25 cellular contexts compared by ENCODE assay signal in the genomic region with DNA sequence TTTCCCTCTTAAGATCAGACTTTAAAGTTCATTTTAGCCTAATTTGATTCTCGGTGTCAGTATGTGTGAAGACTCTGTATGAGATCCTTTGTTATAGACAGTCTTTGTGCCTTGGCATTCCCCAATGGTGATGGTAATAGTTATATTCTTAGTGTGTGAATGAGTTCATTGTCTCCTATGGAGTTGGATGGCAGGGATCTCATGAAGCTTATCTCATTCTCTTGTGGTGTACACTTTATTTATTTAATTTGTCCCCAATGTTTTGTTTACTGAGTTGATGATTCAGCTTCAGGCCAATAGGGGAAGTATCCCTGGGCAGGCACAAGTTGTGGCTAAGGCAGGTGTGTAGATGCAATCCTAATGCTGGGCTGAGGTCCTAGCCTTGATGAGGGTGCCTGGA.
A peak's percentile ranks its signal among the peaks of the same experiment; 100 is the strongest.
DNase-seq lines count a peak whose midpoint lies in the region; ATAC-seq, FAIRE-seq and TF ChIP-seq lines count a peak whose summit lies in the region.
"Had no signal": no experiment of that assay in that cellular context is flagged by ENCODE, and none has a peak within 500 bp of the region (broad histone marks: within the 10 kb centered on the region; RNA-seq: fewer than 3 reads in every experiment).

No MANE protein-coding gene starts in this region.

- H3K27me3 ChIP-seq in dorsolateral prefrontal cortex = no peaks in the 10 kb centered on the region

- peak; percentile 37 for DNase-seq in DMS53 (lab: John Stamatoyannopoulos, UW)
- peak; percentile 47 for DNase-seq in M059J (ENCODE audit: low read depth)
- no peak for DNase-seq in dorsolateral prefrontal cortex
- DNase-seq in putamen (ENCODE audit: low spot score) = peak; percentile 45
- DNase-seq in activated effector memory CD4-positive, alpha-beta T cell treated with Interleukin-2 at 50 U/mL for 16 hours = no peak
- DNase-seq in GM19239 (ENCODE audit: insufficient read length, low spot score) = no peak
- DNase-seq in activated naive CD4-positive, alpha-beta T cell treated with anti-CD3 and anti-CD28 coated beads, Interleukin-2, amount 50 U/mL, for 16 hours = no peak
- DNase-seq: CD4-positive, alpha-beta T cell; DND-41; GDM1; GM23248; Karpas-422; MM.1S; NCI-H1105; NCI-H1694; NCI-H2107; NCI-H226; NCI-H524 treated with DMSO at 0.1 percent for 48 hours; SHP77 treated with DMSO at 0.1 percent for 48 hours had no signal

- no peak for ATAC-seq in GM21526 (IDR thresholded peaks at IDR 0.05; ENCODE audit: low FRiP score, unreplicated experiment)
- ATAC-seq: GM12878, HCT116, HepG2, SK-N-SH treated with all-trans-retinoic acid at 6 μM for 48 hours had no signal

- peak overlapping the region in 35 of 59 donors; percentile 3 to 74 (median 44) for H3K27ac ChIP-seq in dorsolateral prefrontal cortex
- H3K27ac ChIP-seq: GM23248 had no signal

- H3K4me3 ChIP-seq in dorsolateral prefrontal cortex = no peak overlapping the region
- H3K4me3 ChIP-seq: GM12878, GM23248 had no signal

- no peak for TF ChIP-seq CTCF in dorsolateral prefrontal cortex (IDR thresholded peaks at IDR 0.05 in 54 of 56, conservative IDR thresholded peaks at IDR 0.05 in 2 of 56; ENCODE audit: low read depth in 1 of 56, partially characterized antibody in 56 of 56)

- intact Hi-C loops in dorsolateral prefrontal cortex (cut with DNase I) = no loop called here

- FAIRE-seq in GM19239 (lab: Jason Lieb, UNC) = no peak
- FAIRE-seq: D721Med, GM12878, HepG2 had no signal

Comparison
In these comparisons a context has a peak if more than half of its experiments do, and no peak if none do; other contexts are left out.
1. DNase-seq: peak in DMS53 (single experiment), M059J (single experiment) and putamen (single experiment); none in dorsolateral prefrontal cortex (0 of 10), activated effector memory CD4-positive, alpha-beta T cell treated with Interleukin-2 at 50 U/mL for 16 hours (single experiment), GM19239 (single experiment) and activated naive CD4-positive, alpha-beta T cell treated with anti-CD3 and anti-CD28 coated beads, Interleukin-2, amount 50 U/mL, for 16 hours (single experiment).